Comparison of ENCODE assay signal across 20 cellular contexts in the genomic region with DNA sequence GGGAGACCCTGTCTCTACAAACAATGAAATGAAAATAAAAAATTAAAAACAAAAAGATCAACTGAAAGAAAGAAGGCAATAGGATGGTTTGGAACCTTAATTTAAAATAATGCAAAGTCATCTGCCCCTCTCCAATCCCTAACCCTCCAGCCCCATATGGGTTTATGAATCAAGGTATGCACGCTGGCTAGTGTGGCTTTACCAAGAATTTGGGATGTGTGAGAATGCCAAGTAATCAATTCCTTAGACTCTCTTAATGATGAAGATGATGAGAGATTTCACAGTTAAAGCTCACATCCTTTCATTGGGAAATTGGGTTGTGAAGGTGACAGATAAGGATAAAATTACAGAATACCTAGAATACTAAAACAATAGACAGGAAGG.
"Had no signal": no experiment of that assay in that cellular context is flagged by ENCODE, and none has a peak within 500 bp of the region (broad histone marks: within the 10 kb centered on the region; RNA-seq: fewer than 3 reads in every experiment).

No MANE protein-coding gene starts in this region.

- H3K9ac ChIP-seq: neural progenitor cell had no signal

- H2AFZ ChIP-seq: neural progenitor cell had no signal

- H3K27me3 ChIP-seq: brain microvascular endothelial cell, esophagus squamous epithelium, heart right ventricle, neural progenitor cell, suprapubic skin, transverse colon, vagina had no signal

- H3K4me3 ChIP-seq: esophagus squamous epithelium, heart right ventricle, left ventricle myocardium inferior, neural progenitor cell, suprapubic skin, transverse colon, vagina had no signal

- H3K27me3 Mint-ChIP-seq: activated CD4-positive, alpha-beta T cell treated with anti-CD3 and anti-CD28 coated beads, Interleukin-2, amount 10 ng/mL, durations not matched to agents 24 days and 14 days; dendritic cell treated with granulocyte-macrophage colony-stimulating factor and Interleukin-4, amounts not matched to agents 40 ng/mL and 50 ng/mL, for 4 days; progenitor cell of endocrine pancreas had no signal

- ATAC-seq: heart right ventricle had no signal

- H3K4me1 ChIP-seq: esophagus squamous epithelium, heart right ventricle, left ventricle myocardium inferior, suprapubic skin, transverse colon, vagina had no signal

- H3K36me3 ChIP-seq: brain microvascular endothelial cell, neural progenitor cell, transverse colon had no signal

- H3K4me2 ChIP-seq: neural progenitor cell had no signal

- H3K27ac Mint-ChIP-seq: dendritic cell treated with granulocyte-macrophage colony-stimulating factor and Interleukin-4, amounts not matched to agents 40 ng/mL and 50 ng/mL, for 4 days; neural progenitor cell; progenitor cell of endocrine pancreas had no signal

- H3K27ac ChIP-seq: brain microvascular endothelial cell, esophagus squamous epithelium, heart right ventricle, left ventricle myocardium inferior, neural progenitor cell, suprapubic skin, transverse colon, vagina had no signal

- H3K36me3 Mint-ChIP-seq: neural progenitor cell had no signal

- H3K9me3 Mint-ChIP-seq: neural progenitor cell had no signal

- DNase-seq: activated gamma-delta T cell; activated T-cell treated with anti-CD3 and anti-CD28 coated beads for 4 hours; anterior cingulate cortex; brain microvascular endothelial cell; effector memory CD4-positive, alpha-beta T cell; esophagus squamous epithelium; heart right ventricle; kidney glomerular epithelial cell; left ventricle myocardium inferior; mammary epithelial cell; stimulated activated CD8-positive, alpha-beta memory T cell treated with anti-CD3 and anti-CD28 coated beads, Interleukin-4, amount 100 ng/mL, for 48 hours; stimulated activated naive CD4-positive, alpha-beta T cell treated with Interleukin-2 at 50 U/mL for 16 hours; T1000; transverse colon had no signal

- H3K4me3 Mint-ChIP-seq: activated CD4-positive, alpha-beta T cell treated with anti-CD3 and anti-CD28 coated beads, Interleukin-2, amount 10 ng/mL, durations not matched to agents 24 days and 14 days; dendritic cell treated with granulocyte-macrophage colony-stimulating factor and Interleukin-4, amounts not matched to agents 40 ng/mL and 50 ng/mL, for 4 days; neural progenitor cell had no signal

- H3K9me3 ChIP-seq: esophagus squamous epithelium, heart right ventricle, left ventricle myocardium inferior, suprapubic skin, transverse colon, vagina had no signal
